Comparison of ENCODE assay signal across 14 cellular contexts in genomic region chr13:20390526-20391175, GRCh38.
DNase-seq lines count a peak whose midpoint lies in the region; ATAC-seq and TF ChIP-seq lines count a peak whose summit lies in the region.
"Had no signal": no experiment of that assay in that cellular context is flagged by ENCODE, and none has a peak within 500 bp of the region (broad histone marks: within the 10 kb centered on the region; RNA-seq: fewer than 3 reads in every experiment).

No MANE protein-coding gene starts in this region.

- no peaks in the 10 kb centered on the region for H3K27me3 Mint-ChIP-seq in activated T-helper 17 cell treated with anti-CD3 and anti-CD28 coated beads, Interleukin-2, amount 50 U/mL, for 72 hours
- H3K27me3 Mint-ChIP-seq in CD8-positive, alpha-beta T cell (ENCODE audit: low read depth), result no peaks in the 10 kb centered on the region

- H3K4me3 ChIP-seq in right atrium auricular region (no peak overlapping the region), choroid plexus epithelial cell (ENCODE audit: low read depth, low read length) (no peak overlapping the region), mesodermal cell (ENCODE audit: extremely low read depth, insufficient read depth, low read length, poor library complexity, severe bottlenecking) (no peak overlapping the region)
- H3K4me3 ChIP-seq in CD8-positive, alpha-beta T cell (ENCODE audit: low read depth, low read length), result no peak overlapping the region
- H3K4me3 ChIP-seq: PC-9 had no signal

- intact Hi-C loops in left ventricle myocardium superior (cut with micrococcal nuclease), result no loop called here
- intact Hi-C loops in CD8-positive, alpha-beta T cell (cut with DNase I, micrococcal nuclease), result no loop called here

- H3K4me1 Mint-ChIP-seq in activated T-helper 17 cell treated with anti-CD3 and anti-CD28 coated beads, Interleukin-2, amount 50 U/mL, for 72 hours, result peaks cover 6% of the 10 kb centered on the region
- H3K4me1 Mint-ChIP-seq in CD8-positive, alpha-beta T cell (ENCODE audit: low read depth), result no peaks in the 10 kb centered on the region

- H3K4me3 Mint-ChIP-seq in activated T-helper 17 cell treated with anti-CD3 and anti-CD28 coated beads, Interleukin-2, amount 50 U/mL, for 72 hours, result no peak overlapping the region
- no peak overlapping the region for H3K4me3 Mint-ChIP-seq in CD8-positive, alpha-beta T cell

- H3K27me3 ChIP-seq in right atrium auricular region, result no peaks in the 10 kb centered on the region
- no peaks in the 10 kb centered on the region for H3K27me3 ChIP-seq in CD8-positive, alpha-beta T cell (ENCODE audit: insufficient read depth, low read length)

- TF ChIP-seq CTCF in right atrium auricular region (IDR thresholded peaks at IDR 0.05) (no peak), choroid plexus epithelial cell (conservative IDR thresholded peaks at IDR 0.05; ENCODE audit: low read depth, low read length) (no peak)
- no peak for TF ChIP-seq CTCF in CD8-positive, alpha-beta T cell (IDR thresholded peaks at IDR 0.05)

- no peaks in the 10 kb centered on the region for H3K36me3 Mint-ChIP-seq in activated T-helper 17 cell treated with anti-CD3 and anti-CD28 coated beads, Interleukin-2, amount 50 U/mL, for 72 hours (ENCODE audit: low read depth)
- H3K36me3 Mint-ChIP-seq in CD8-positive, alpha-beta T cell, result no peaks in the 10 kb centered on the region

- peak; percentile 51 for DNase-seq in right atrium auricular region (ENCODE audit: low spot score)
- no peak for DNase-seq in left ventricle myocardium superior
- peak; percentile 59 for DNase-seq in choroid plexus epithelial cell (ENCODE audit: low read depth)
- no peak for DNase-seq in A172 (ENCODE audit: low spot score)
- DNase-seq in activated gamma-delta T cell treated with Interleukin-2 at 50 U/mL for 16 hours, result no peak
- DNase-seq in CD8-positive, alpha-beta T cell, result no peak
- DNase-seq: MV-4-11, NCI-H1417 treated with DMSO at 0.1 percent for 48 hours, NCI-H2029, NCI-H2171 treated with DMSO at 0.1 percent for 48 hours, NCI-H774 had no signal

- H3K4me1 ChIP-seq in right atrium auricular region, result no peaks in the 10 kb centered on the region
- peaks cover 15% of the 10 kb centered on the region for H3K4me1 ChIP-seq in mesodermal cell (ENCODE audit: control insufficient read depth, insufficient read depth, low read length, poor library complexity, severe bottlenecking)
- no peaks in the 10 kb centered on the region for H3K4me1 ChIP-seq in CD8-positive, alpha-beta T cell (ENCODE audit: insufficient read depth, low read length)

- no peaks in the 10 kb centered on the region for H3K36me3 ChIP-seq in right atrium auricular region
- no peaks in the 10 kb centered on the region for H3K36me3 ChIP-seq in mesodermal cell (ENCODE audit: control insufficient read depth, insufficient read depth, low read length)
- no peaks in the 10 kb centered on the region for H3K36me3 ChIP-seq in CD8-positive, alpha-beta T cell (ENCODE audit: insufficient read depth, low read length)

- H3K27ac Mint-ChIP-seq in activated T-helper 17 cell treated with anti-CD3 and anti-CD28 coated beads, Interleukin-2, amount 50 U/mL, for 72 hours, result no peak overlapping the region
- no peak overlapping the region for H3K27ac Mint-ChIP-seq in CD8-positive, alpha-beta T cell

- no peaks in the 10 kb centered on the region for H3K9me3 Mint-ChIP-seq in activated T-helper 17 cell treated with anti-CD3 and anti-CD28 coated beads, Interleukin-2, amount 50 U/mL, for 72 hours
- no peaks in the 10 kb centered on the region for H3K9me3 Mint-ChIP-seq in CD8-positive, alpha-beta T cell

- H3K27ac ChIP-seq in right atrium auricular region (no peak overlapping the region), mesodermal cell (ENCODE audit: low read depth, low read length, severe bottlenecking) (peak overlapping the region; percentile 81)
- no peak overlapping the region for H3K27ac ChIP-seq in CD8-positive, alpha-beta T cell (ENCODE audit: low read depth, low read length)
- H3K27ac ChIP-seq: PC-9 had no signal

- no peaks in the 10 kb centered on the region for H3K9me3 ChIP-seq in right atrium auricular region
- H3K9me3 ChIP-seq in mesodermal cell (ENCODE audit: control insufficient read depth, low read length), result no peaks in the 10 kb centered on the region
- no peaks in the 10 kb centered on the region for H3K9me3 ChIP-seq in CD8-positive, alpha-beta T cell (ENCODE audit: low read length)

- ATAC-seq in left ventricle myocardium superior, result no peak
- ATAC-seq in activated T-helper 17 cell treated with anti-CD3 and anti-CD28 coated beads, Interleukin-2, amount 50 U/mL, for 72 hours (replicated peaks), result no peak
- no peak for ATAC-seq in CD8-positive, alpha-beta T cell

- POLR2A ChIA-PET in CD8-positive, alpha-beta T cell (lab: Charles Lee), result no interaction called here

- WGBS in mesodermal cell (ENCODE audit: insufficient coverage in 2 of 2), 2 experiments, result 92 to 98% methylated on average over 9 to 17 of the region's 26 CpGs

- CTCF ChIA-PET in CD8-positive, alpha-beta T cell (lab: Charles Lee), result no interaction called here

Comparison
In these comparisons a context has a peak if more than half of its experiments do, and no peak if none do; other contexts are left out.
1. DNase-seq: peak in right atrium auricular region (single experiment) and choroid plexus epithelial cell (single experiment); none in left ventricle myocardium superior (single experiment), A172 (single experiment), activated gamma-delta T cell treated with Interleukin-2 at 50 U/mL for 16 hours (single experiment) and CD8-positive, alpha-beta T cell (0 of 7).